8 cellular contexts compared by ENCODE assay signal in genomic region chr22:43187171-43188099, GRCh38. TPM values are rescaled to one million over a fixed set of nuclear protein-coding genes. Genes with fewer than 3 reads are reported as not detected.
DNase-seq lines count a peak whose midpoint lies in the region; ATAC-seq and TF ChIP-seq lines count a peak whose summit lies in the region.

No MANE protein-coding gene starts in this region.

- peaks cover 0 to 3% of the 10 kb centered on the region in 2 donors for H3K27me3 Mint-ChIP-seq in CD4-positive, alpha-beta memory T cell
- H3K27me3 Mint-ChIP-seq in dendritic cell treated with granulocyte-macrophage colony-stimulating factor and Interleukin-4, amounts not matched to agents 40 ng/mL and 50 ng/mL, for 4 days: peaks cover 3% of the 10 kb centered on the region

- peak overlapping the region; percentile 96 for H3K27ac ChIP-seq in CD4-positive, alpha-beta memory T cell (ENCODE audit: low read depth, low read length)
- H3K27ac ChIP-seq in right lobe of liver: peak overlapping the region; percentile 59 to 75 (median 74)

- H3K4me1 Mint-ChIP-seq in CD4-positive, alpha-beta memory T cell: peaks cover 4 to 44% (median 18%) of the 10 kb centered on the region in 4 donors
- peaks cover 18% of the 10 kb centered on the region for H3K4me1 Mint-ChIP-seq in dendritic cell treated with granulocyte-macrophage colony-stimulating factor and Interleukin-4, amounts not matched to agents 40 ng/mL and 50 ng/mL, for 4 days (ENCODE audit: low read depth)

- intact Hi-C loops in CD4-positive, alpha-beta memory T cell (cut with micrococcal nuclease): loop anchor here (1.0 to 5.0 kb wide), 7 partner anchors 35 to 1515 kb away; partner anchors contain the start of genes ARFGAP3, MCAT, PACSIN2 and PRR5
- intact Hi-C loops in dendritic cell treated with granulocyte-macrophage colony-stimulating factor and Interleukin-4, amounts not matched to agents 40 ng/mL and 50 ng/mL, for 4 days (cut with micrococcal nuclease): loop anchor here (5.0 kb wide), 1 partner anchor 35 kb away; the partner anchor contains the start of gene TSPO
- intact Hi-C loops in right lobe of liver (cut with DNase I): no loop called here

- peak; percentile 68 for ATAC-seq in GM19438 (IDR thresholded peaks at IDR 0.05; ENCODE audit: low read depth, unreplicated experiment)
- peak; percentile 80 for ATAC-seq in HG03565 (IDR thresholded peaks at IDR 0.05; ENCODE audit: unreplicated experiment)
- peak; percentile 86 to 93 (median 92) for ATAC-seq in right lobe of liver

- H3K27me3 ChIP-seq in CD4-positive, alpha-beta memory T cell (ENCODE audit: insufficient read depth, low read length): no peaks in the 10 kb centered on the region
- H3K27me3 ChIP-seq in right lobe of liver: no peaks in the 10 kb centered on the region

- H3K9me3 Mint-ChIP-seq in CD4-positive, alpha-beta memory T cell: peaks cover 0 to 2% (median 0%) of the 10 kb centered on the region in 8 donors
- H3K9me3 Mint-ChIP-seq in dendritic cell treated with granulocyte-macrophage colony-stimulating factor and Interleukin-4, amounts not matched to agents 40 ng/mL and 50 ng/mL, for 4 days: no peaks in the 10 kb centered on the region

- H3K27ac Mint-ChIP-seq in CD4-positive, alpha-beta memory T cell: peak overlapping the region; percentile 96 to 99 (median 98)
- peak overlapping the region; percentile 95 for H3K27ac Mint-ChIP-seq in dendritic cell treated with granulocyte-macrophage colony-stimulating factor and Interleukin-4, amounts not matched to agents 40 ng/mL and 50 ng/mL, for 4 days

- POLR2A ChIA-PET in CD4-positive, alpha-beta memory T cell (lab: Charles Lee; ENCODE audit: partially characterized antibody): interaction anchor here (0.6 to 2.8 kb wide), 18 partner anchors 13 to 625 kb away, joined by 3 to 28 read pairs (median 3); partner anchors contain the start of genes ARFGAP3, EFCAB6, MCAT and PACSIN2

- peak; percentile 94 to 97 (median 97) for DNase-seq in CD4-positive, alpha-beta memory T cell
- DNase-seq in NCI-H748 (lab: John Stamatoyannopoulos, UW; ENCODE audit: unreplicated experiment): peak; percentile 96
- DNase-seq in activated CD4-positive, alpha-beta T cell treated with anti-CD3 and anti-CD28 coated beads, Interleukin-2, amount 50 U/mL, for 24 hours (ENCODE audit: low read depth in 1 of 2, low spot score in 1 of 2): peak; percentile 90 to 96
- peak; percentile 97 to 98 (median 98) for DNase-seq in right lobe of liver
- peak; percentile 97 for DNase-seq in stimulated activated CD4-positive, alpha-beta T cell treated with anti-CD3 and anti-CD28 coated beads, Interleukin-4, amount 100 ng/mL, for 1 hour

- 8% methylated on average over 46 of the region's 86 CpGs for WGBS in right lobe of liver (ENCODE audit: insufficient coverage, low coverage, low lambda C conversion rate, missing lambda C conversion rate)

- CTCF ChIA-PET in CD4-positive, alpha-beta memory T cell (lab: Charles Lee; ENCODE audit: partially characterized antibody): interaction anchor here (0.7 to 2.5 kb wide), 8 partner anchors 11 to 159 kb away, joined by 3 to 10 read pairs (median 3); partner anchors contain the start of genes MCAT and TSPO

- peak; percentile 62 to 75 (median 68) for TF ChIP-seq CTCF in right lobe of liver (IDR thresholded peaks at IDR 0.05)

- H3K4me1 ChIP-seq in CD4-positive, alpha-beta memory T cell (ENCODE audit: insufficient read depth, low read length): peaks cover 24% of the 10 kb centered on the region
- peaks cover 0 to 10% (median 4%) of the 10 kb centered on the region in 4 donors for H3K4me1 ChIP-seq in right lobe of liver

- peak overlapping the region; percentile 39 to 58 for H3K4me3 ChIP-seq in CD4-positive, alpha-beta memory T cell (ENCODE audit: low read length in 2 of 2)
- H3K4me3 ChIP-seq in right lobe of liver: peak overlapping the region; percentile 44 to 72 (median 64)

- peak; percentile 83 for TF ChIP-seq POLR2A in right lobe of liver (IDR thresholded peaks at IDR 0.05)

- peaks cover 0 to 8% of the 10 kb centered on the region in 2 donors for H3K36me3 Mint-ChIP-seq in CD4-positive, alpha-beta memory T cell
- peaks cover 14% of the 10 kb centered on the region for H3K36me3 Mint-ChIP-seq in dendritic cell treated with granulocyte-macrophage colony-stimulating factor and Interleukin-4, amounts not matched to agents 40 ng/mL and 50 ng/mL, for 4 days (ENCODE audit: low read depth)

- no peaks in the 10 kb centered on the region for H3K9me3 ChIP-seq in CD4-positive, alpha-beta memory T cell (ENCODE audit: control insufficient read depth in 1 of 2, low read length in 2 of 2)
- no peaks in the 10 kb centered on the region for H3K9me3 ChIP-seq in right lobe of liver

- H3K4me3 Mint-ChIP-seq in CD4-positive, alpha-beta memory T cell: peak overlapping the region; percentile 82 to 87 (median 83)
- H3K4me3 Mint-ChIP-seq in dendritic cell treated with granulocyte-macrophage colony-stimulating factor and Interleukin-4, amounts not matched to agents 40 ng/mL and 50 ng/mL, for 4 days: peak overlapping the region; percentile 75

- no peaks in the 10 kb centered on the region for H3K36me3 ChIP-seq in CD4-positive, alpha-beta memory T cell (ENCODE audit: insufficient read depth, low read length)
- no peaks in the 10 kb centered on the region for H3K36me3 ChIP-seq in right lobe of liver

RNA-seq across cellular contexts. Expression of gene TTLL12, which starts 0.5 kb away (rescaled TPM):
- total RNA-seq in CD4-positive, alpha-beta memory T cell: 10 to 100 TPM; 28.5 to 29.6 TPM
- polyA plus RNA-seq in CD4-positive, alpha-beta memory T cell: 10 to 100 TPM; 20.8 to 28.6 TPM
- 10 to 100 TPM; 18.6 to 43.5 (median 24.4) TPM for total RNA-seq in right lobe of liver

RNA-seq across cellular contexts. Expression of gene TSPO, which starts 36.1 kb away (rescaled TPM):
- total RNA-seq in CD4-positive, alpha-beta memory T cell: 10 to 100 TPM; 66.9 to 71.0 TPM
- polyA plus RNA-seq in CD4-positive, alpha-beta memory T cell: 100 to 1,000 TPM; 351 to 548 TPM
- 100 to 1,000 TPM in 2 of 6 experiments, 10 to 100 TPM in 4; 18.1 to 198 (median 31.9) TPM for total RNA-seq in right lobe of liver

RNA-seq across cellular contexts. Expression of gene MCAT, which starts 44.2 kb away (rescaled TPM):
- 1 to 10 TPM; 7.9 to 9.0 TPM for total RNA-seq in CD4-positive, alpha-beta memory T cell
- polyA plus RNA-seq in CD4-positive, alpha-beta memory T cell: 10 to 100 TPM in 1 of 2 donors, 1 to 10 TPM in 1; 5.7 to 13.1 TPM
- 10 to 100 TPM in 4 of 6 experiments, 1 to 10 TPM in 2; 8.8 to 22.3 (median 11.4) TPM for total RNA-seq in right lobe of liver

Comparison
In these comparisons a context has a peak if more than half of its experiments do, and no peak if none do; other contexts are left out.
1. Peak in every context shown above with its lines: DNase-seq, ATAC-seq, H3K4me3 ChIP-seq and H3K27ac ChIP-seq.
2. intact Hi-C loops: an anchor here in CD4-positive, alpha-beta memory T cell (1.0 to 5.0 kb wide) and dendritic cell treated with granulocyte-macrophage colony-stimulating factor and Interleukin-4, amounts not matched to agents 40 ng/mL and 50 ng/mL, for 4 days (5.0 kb wide); none called in right lobe of liver.